ENCODE assay signal across 6 cellular contexts in the genomic region with DNA sequence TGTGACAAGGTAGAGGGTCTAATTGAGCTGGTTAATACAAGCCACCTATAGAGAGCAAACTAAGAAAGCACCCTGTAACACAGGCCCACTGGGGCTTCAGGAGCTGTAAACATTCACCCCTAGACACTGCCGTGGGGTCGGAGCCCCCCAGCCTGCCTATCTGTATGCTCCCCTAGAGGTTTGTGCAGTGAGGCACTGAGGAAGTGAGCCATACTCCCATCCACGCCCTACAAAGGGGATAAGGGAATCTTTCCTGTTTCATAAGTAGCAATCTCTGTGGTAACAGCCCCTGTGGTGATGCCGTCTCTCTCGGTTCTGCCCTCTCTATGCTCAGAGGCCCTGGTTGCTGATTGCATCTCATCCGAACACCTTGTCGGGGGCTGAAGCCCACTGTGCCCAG.
"Had no signal": no experiment of that assay in that cellular context is flagged by ENCODE, and none has a peak within 500 bp of the region (broad histone marks: within the 10 kb centered on the region; RNA-seq: fewer than 3 reads in every experiment).

No MANE protein-coding gene starts in this region.

- H3K9ac ChIP-seq: GM23248 had no signal

- H3K27ac Mint-ChIP-seq: HFFc6 had no signal

- H3K4me3 Mint-ChIP-seq: HFFc6 had no signal

- H3K36me3 ChIP-seq: HAP-1 had no signal

- H3K9me3 ChIP-seq: HAP-1 had no signal

- H3K4me1 ChIP-seq: HAP-1 had no signal

- H3K4me3 ChIP-seq: GM23248, HAP-1 had no signal

- H2AFZ ChIP-seq: GM23248 had no signal

- DNase-seq: GM23248, GOT3, H7, HFFc6, IMR-90 had no signal

- H3K27ac ChIP-seq: GM23248 had no signal
